In genomic region chr15:36960179-36960946, GRCh38 we compare ENCODE assay signal across 23 cellular contexts.
DNase-seq lines count a peak whose midpoint lies in the region; TF ChIP-seq lines count a peak whose summit lies in the region.
"Had no signal": no experiment of that assay in that cellular context is flagged by ENCODE, and none has a peak within 500 bp of the region (broad histone marks: within the 10 kb centered on the region; RNA-seq: fewer than 3 reads in every experiment).

No MANE protein-coding gene starts in this region.

- no peaks in the 10 kb centered on the region for H3K36me3 Mint-ChIP-seq in T-helper 2 cell treated with Interferon-gamma antibody and Interleukin-4, amounts not matched to agents 5 μg/mL and 100 μg/mL, for 36 hours (ENCODE audit: low read depth)
- H3K36me3 Mint-ChIP-seq: activated naive CD4-positive, alpha-beta T cell treated with anti-CD3 and anti-CD28 coated beads, Interleukin-2, amount 10 ng/mL, durations not matched to agents 7 days and 5 days had no signal

- H3K27ac Mint-ChIP-seq in T-helper 2 cell treated with Interferon-gamma antibody and Interleukin-4, amounts not matched to agents 5 μg/mL and 100 μg/mL, for 36 hours, result no peak overlapping the region
- H3K27ac Mint-ChIP-seq: activated CD4-positive, alpha-beta T cell treated with anti-CD3 and anti-CD28 coated beads for 36 hours; activated naive CD4-positive, alpha-beta T cell treated with anti-CD3 and anti-CD28 coated beads, Interleukin-2, amount 10 ng/mL, durations not matched to agents 7 days and 5 days had no signal

- no peaks in the 10 kb centered on the region for H3K27me3 Mint-ChIP-seq in T-helper 2 cell treated with Interferon-gamma antibody and Interleukin-4, amounts not matched to agents 5 μg/mL and 100 μg/mL, for 36 hours (ENCODE audit: low read depth)
- H3K27me3 Mint-ChIP-seq: activated naive CD4-positive, alpha-beta T cell treated with anti-CD3 and anti-CD28 coated beads, Interleukin-2, amount 10 ng/mL, durations not matched to agents 7 days and 5 days; effector memory CD8-positive, alpha-beta T cell had no signal

- in situ Hi-C loops in Caki2 (cut with HindIII; ENCODE audit: low pct_unique_long_range_greater_than_20kb, low sequenced_read_pairs), result no loop called here

- DNase-seq in Caki2 (ENCODE audit: low read depth), result peak; percentile 12
- DNase-seq in HL-60 (ENCODE audit: low read depth in 1 of 2, low spot score in 1 of 2), result no peak
- peak; percentile 47 for DNase-seq in SKM-1 treated with dmso at 0.1 percent for 144 hours (lab: John Stamatoyannopoulos, UW; ENCODE audit: unreplicated experiment)
- peak; percentile 43 for DNase-seq in fibroblast of villous mesenchyme (ENCODE audit: low read depth)
- DNase-seq in MG63, result no peak
- no peak for DNase-seq in NCI-H1048 (lab: John Stamatoyannopoulos, UW)
- DNase-seq in caudate nucleus (lab: John Stamatoyannopoulos, UW), result no peak
- no peak for DNase-seq in T-helper 2 cell treated with Interferon-gamma antibody and Interleukin-4, amounts not matched to agents 5 μg/mL and 100 μg/mL, for 36 hours (ENCODE audit: low spot score)
- DNase-seq: activated CD4-positive, alpha-beta T cell treated with anti-CD3 and anti-CD28 coated beads for 36 hours; activated naive CD4-positive, alpha-beta T cell treated with anti-CD3 and anti-CD28 coated beads, Interleukin-2, amount 10 ng/mL, durations not matched to agents 7 days and 5 days; activated T-cell treated with anti-CD3 and anti-CD28 coated beads, Interleukin-2, amount 50 U/mL, for 48 hours; anterior cingulate cortex; effector memory CD8-positive, alpha-beta T cell; head of caudate nucleus; left lung; mucosa of descending colon; NCI-H1436; NCI-H524; SHP77; stimulated activated CD4-positive, alpha-beta T cell treated with anti-CD3 and anti-CD28 coated beads, Interleukin-4, amount 100 ng/mL, for 1 hour; stimulated activated naive CD8-positive, alpha-beta T cell treated with anti-CD3 and anti-CD28 coated beads, Interleukin-15, Interleukin-2, amounts not matched to agents 100 U/mL and 50 U/mL, for 24 hours; thyroid gland had no signal

- no peaks in the 10 kb centered on the region for H3K9me3 Mint-ChIP-seq in T-helper 2 cell treated with Interferon-gamma antibody and Interleukin-4, amounts not matched to agents 5 μg/mL and 100 μg/mL, for 36 hours
- H3K9me3 Mint-ChIP-seq: activated naive CD4-positive, alpha-beta T cell treated with anti-CD3 and anti-CD28 coated beads, Interleukin-2, amount 10 ng/mL, durations not matched to agents 7 days and 5 days had no signal

- no peaks in the 10 kb centered on the region for H3K4me1 Mint-ChIP-seq in T-helper 2 cell treated with Interferon-gamma antibody and Interleukin-4, amounts not matched to agents 5 μg/mL and 100 μg/mL, for 36 hours (ENCODE audit: low read depth)
- H3K4me1 Mint-ChIP-seq: activated CD4-positive, alpha-beta T cell treated with anti-CD3 and anti-CD28 coated beads for 36 hours; activated naive CD4-positive, alpha-beta T cell treated with anti-CD3 and anti-CD28 coated beads, Interleukin-2, amount 10 ng/mL, durations not matched to agents 7 days and 5 days had no signal

- no peaks in the 10 kb centered on the region for H3K36me3 ChIP-seq in MG63
- H3K36me3 ChIP-seq: left lung, thyroid gland had no signal

- no peaks in the 10 kb centered on the region for H3K9me3 ChIP-seq in MG63
- H3K9me3 ChIP-seq: left lung, mucosa of descending colon, thyroid gland had no signal

- TF ChIP-seq CTCF in HL-60 (IDR thresholded peaks at IDR 0.05; ENCODE audit: insufficient read depth, low read length) (no peak), fibroblast of villous mesenchyme (IDR thresholded peaks at IDR 0.05; ENCODE audit: insufficient read depth, low read depth, low read length) (no peak)

- H3K27me3 ChIP-seq in HL-60 (ENCODE audit: insufficient read depth, poor library complexity, severe bottlenecking) (no peaks in the 10 kb centered on the region), MG63 (no peaks in the 10 kb centered on the region)
- H3K27me3 ChIP-seq: left lung, thyroid gland had no signal

- H3K27ac ChIP-seq in HL-60 (replicated peaks) (peak overlapping the region; percentile 36; the same call in 1 of the 2 replicates), caudate nucleus (ENCODE audit: low read depth, low read length) (no peak overlapping the region)
- H3K27ac ChIP-seq: C4-2B, left lung, thyroid gland had no signal

- no peak overlapping the region for H3K4me3 Mint-ChIP-seq in T-helper 2 cell treated with Interferon-gamma antibody and Interleukin-4, amounts not matched to agents 5 μg/mL and 100 μg/mL, for 36 hours
- H3K4me3 Mint-ChIP-seq: activated CD4-positive, alpha-beta T cell treated with anti-CD3 and anti-CD28 coated beads for 36 hours; activated naive CD4-positive, alpha-beta T cell treated with anti-CD3 and anti-CD28 coated beads, Interleukin-2, amount 10 ng/mL, durations not matched to agents 7 days and 5 days; effector memory CD8-positive, alpha-beta T cell had no signal

- H3K4me3 ChIP-seq in HL-60 (replicated peaks; ENCODE audit: insufficient read depth, low read length) (no peak overlapping the region), fibroblast of villous mesenchyme (ENCODE audit: low read depth, low read length) (no peak overlapping the region), MG63 (no peak overlapping the region)
- H3K4me3 ChIP-seq: left lung, mucosa of descending colon, thyroid gland had no signal

Comparison
In these comparisons a context has a peak if more than half of its experiments do, and no peak if none do; other contexts are left out.
1. DNase-seq: peak in Caki2 (single experiment), SKM-1 treated with dmso at 0.1 percent for 144 hours (single experiment) and fibroblast of villous mesenchyme (single experiment); none in HL-60 (0 of 2), MG63 (single experiment), NCI-H1048 (single experiment), caudate nucleus (0 of 61) and T-helper 2 cell treated with Interferon-gamma antibody and Interleukin-4, amounts not matched to agents 5 μg/mL and 100 μg/mL, for 36 hours (single experiment).